Comparison of ENCODE assay signal across 16 cellular contexts in the genomic region with DNA sequence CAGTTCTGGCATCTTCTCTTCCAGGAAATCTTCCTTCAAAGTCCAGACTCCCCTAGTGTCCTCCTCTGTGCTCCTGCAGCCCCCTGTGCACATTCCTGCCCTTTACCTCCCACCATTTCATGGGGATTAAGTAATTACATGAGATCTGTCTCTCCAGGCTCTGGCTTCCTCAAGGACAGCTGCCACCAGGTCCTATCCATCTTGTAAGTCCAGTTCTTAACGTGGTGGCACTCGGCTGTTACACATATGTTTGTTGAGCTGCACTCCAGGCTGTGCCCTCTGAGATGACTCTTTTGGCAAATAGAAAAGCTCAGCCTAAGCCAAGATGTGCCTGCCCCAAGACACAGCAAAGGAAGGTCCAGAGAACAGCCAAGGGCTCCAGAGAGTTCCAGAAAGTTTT. TPM values are rescaled to one million over a fixed set of nuclear protein-coding genes. Genes with fewer than 3 reads are reported as not detected.
"Had no signal": no experiment of that assay in that cellular context is flagged by ENCODE, and none has a peak within 500 bp of the region (broad histone marks: within the 10 kb centered on the region; RNA-seq: fewer than 3 reads in every experiment).

No MANE protein-coding gene starts in this region.

- H3K4me3 ChIP-seq: colonic mucosa, esophagus squamous epithelium, mucosa of descending colon, thoracic aorta had no signal

- H3K36me3 ChIP-seq: colonic mucosa, esophagus squamous epithelium, thoracic aorta had no signal

- H3K27me3 ChIP-seq: colonic mucosa, esophagus squamous epithelium had no signal

- ATAC-seq: left colon; mucosa of descending colon; naive thymus-derived CD8-positive, alpha-beta T cell; sciatic nerve; stimulated activated memory B cell treated with anti-CD40 and anti-IgM and Interleukin-4, amounts not matched to agents 10 μg/mL and 1 μg/mL and 100 μg/mL, for 72 hours had no signal

- DNase-seq: colonic mucosa; dermis blood vessel endothelial cell; esophagus squamous epithelium; foreskin fibroblast; left colon; mucosa of descending colon; naive thymus-derived CD8-positive, alpha-beta T cell; posterior cingulate gyrus; small intestine; stimulated activated CD4-positive, alpha-beta T cell treated with anti-CD3 and anti-CD28 coated beads, Interleukin-4, amount 100 ng/mL, for 1 hour; substantia nigra had no signal

- H3K27ac ChIP-seq: colonic mucosa, esophagus squamous epithelium, thoracic aorta had no signal

- H3K9me3 ChIP-seq: colonic mucosa, esophagus squamous epithelium, mucosa of descending colon, thoracic aorta had no signal

- H3K4me1 ChIP-seq: colonic mucosa had no signal

RNA-seq across cellular contexts. Expression of a gene that starts 57.4 kb away (rescaled TPM):
- total RNA-seq: dermis blood vessel endothelial cell; naive thymus-derived CD8-positive, alpha-beta T cell; osteocyte; pulmonary artery endothelial cell; thoracic aorta had no signal
- polyA plus RNA-seq: naive thymus-derived CD8-positive, alpha-beta T cell had no signal
